8 cellular contexts compared by ENCODE assay signal in the genomic region with DNA sequence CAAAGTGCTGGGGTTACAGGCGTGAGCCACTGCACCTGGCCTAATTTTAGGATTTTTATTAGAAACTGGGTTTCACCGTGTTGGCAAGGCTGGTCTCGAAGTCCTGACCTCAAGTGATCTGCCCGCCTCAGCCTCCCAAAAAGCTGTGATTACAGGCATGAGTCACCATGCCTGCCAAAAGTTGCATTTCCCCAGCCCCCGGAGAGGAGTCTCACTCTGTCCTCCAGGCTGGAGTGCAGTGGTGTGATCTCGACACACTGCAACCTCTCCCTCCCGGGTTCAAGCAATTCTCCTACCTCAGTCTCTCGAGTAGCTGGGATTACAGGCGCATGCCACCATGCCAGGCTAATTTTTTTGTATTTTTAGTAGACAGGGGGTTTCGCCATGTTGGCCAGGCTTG.
A peak's percentile ranks its signal among the peaks of the same experiment; 100 is the strongest.
DNase-seq lines count a peak whose midpoint lies in the region; ATAC-seq and TF ChIP-seq lines count a peak whose summit lies in the region.
"Not testable (repeated sequence)": the region's sequence is repeated elsewhere in the genome, so short reads cannot be mapped to it uniquely, and the experiment has no call there.

No MANE protein-coding gene starts in this region.

- H3K27me3 ChIP-seq in psoas muscle (ENCODE audit: insufficient read depth in 3 of 3, low read length in 2 of 3), result peaks cover 0 to 32% (median 15%) of the 10 kb centered on the region in 3 donors
- H3K27me3 ChIP-seq in vagina, result not testable (repeated sequence)

- H3K4me3 ChIP-seq in coronary artery, result peak overlapping the region; percentile 67
- H3K4me3 ChIP-seq in psoas muscle, result peak overlapping the region; percentile 56
- H3K4me3 ChIP-seq in vagina, result peak overlapping the region; percentile 39 to 45

- DNase-seq in Daoy (ENCODE audit: low read depth) (peak; percentile 53), left ventricle myocardium superior (peak; percentile 22), psoas muscle (peak in 1 of 2 donors; percentile 30)
- not testable (repeated sequence) for DNase-seq in T-cell; activated CD8-positive, alpha-beta T cell treated with anti-CD3 and anti-CD28 coated beads, Interleukin-2, amount 10 ng/mL, durations not matched to agents 7 days and 5 days; coronary artery (ENCODE audit: low spot score); vagina (ENCODE audit: extremely low spot score in 2 of 2)

- CTCF ChIA-PET in T-cell (lab: Charles Lee); activated CD8-positive, alpha-beta T cell treated with anti-CD3 and anti-CD28 coated beads, Interleukin-2, amount 10 ng/mL, durations not matched to agents 7 days and 5 days (lab: Charles Lee): not testable (repeated sequence)

- not testable (repeated sequence) for ATAC-seq in T-cell (replicated peaks in 1 of 4); activated CD8-positive, alpha-beta T cell treated with anti-CD3 and anti-CD28 coated beads, Interleukin-2, amount 10 ng/mL, durations not matched to agents 7 days and 5 days; left ventricle myocardium superior; psoas muscle

- TF ChIP-seq CTCF in coronary artery (IDR thresholded peaks at IDR 0.05); psoas muscle (IDR thresholded peaks at IDR 0.05); vagina (IDR thresholded peaks at IDR 0.05): not testable (repeated sequence)

- peak overlapping the region; percentile 58 to 72 (median 60) for H3K4me3 Mint-ChIP-seq in T-cell
- H3K4me3 Mint-ChIP-seq in activated CD8-positive, alpha-beta T cell treated with anti-CD3 and anti-CD28 coated beads, Interleukin-2, amount 10 ng/mL, durations not matched to agents 7 days and 5 days, result peak overlapping the region; percentile 62
- peak overlapping the region; percentile 68 for H3K4me3 Mint-ChIP-seq in activated naive CD4-positive, alpha-beta T cell treated with anti-CD3 and anti-CD28 coated beads, Interleukin-2, amount 50 U/mL, for 24 hours

- TF ChIP-seq POLR2A in vagina (IDR thresholded peaks at IDR 0.05), result not testable (repeated sequence)

- not testable (repeated sequence) for H3K36me3 ChIP-seq in psoas muscle (ENCODE audit: insufficient read depth in 1 of 2, low read depth in 1 of 2); vagina

- not testable (repeated sequence) for H3K27ac Mint-ChIP-seq in T-cell; activated CD8-positive, alpha-beta T cell treated with anti-CD3 and anti-CD28 coated beads, Interleukin-2, amount 10 ng/mL, durations not matched to agents 7 days and 5 days; activated naive CD4-positive, alpha-beta T cell treated with anti-CD3 and anti-CD28 coated beads, Interleukin-2, amount 50 U/mL, for 24 hours

- H3K4me1 ChIP-seq in psoas muscle, vagina: not testable (repeated sequence)

- 52 to 56% (median 54%) methylated on average over 10 of the region's 10 CpGs for WGBS in psoas muscle, 3 donors

- not testable (repeated sequence) for H3K4me1 Mint-ChIP-seq in T-cell; activated naive CD4-positive, alpha-beta T cell treated with anti-CD3 and anti-CD28 coated beads, Interleukin-2, amount 50 U/mL, for 24 hours
- peaks cover 17% of the 10 kb centered on the region for H3K4me1 Mint-ChIP-seq in activated CD8-positive, alpha-beta T cell treated with anti-CD3 and anti-CD28 coated beads, Interleukin-2, amount 10 ng/mL, durations not matched to agents 7 days and 5 days (ENCODE audit: low read depth)

- intact Hi-C loops in left ventricle myocardium superior (cut with micrococcal nuclease); psoas muscle (cut with DNase I); vagina (cut with DNase I): not testable (repeated sequence)

- H3K27ac ChIP-seq in coronary artery, psoas muscle, vagina: not testable (repeated sequence)

- not testable (repeated sequence) for H3K36me3 Mint-ChIP-seq in T-cell; activated CD8-positive, alpha-beta T cell treated with anti-CD3 and anti-CD28 coated beads, Interleukin-2, amount 10 ng/mL, durations not matched to agents 7 days and 5 days (ENCODE audit: low read depth); activated naive CD4-positive, alpha-beta T cell treated with anti-CD3 and anti-CD28 coated beads, Interleukin-2, amount 50 U/mL, for 24 hours

- not testable (repeated sequence) for H3K9me3 Mint-ChIP-seq in T-cell; activated CD8-positive, alpha-beta T cell treated with anti-CD3 and anti-CD28 coated beads, Interleukin-2, amount 10 ng/mL, durations not matched to agents 7 days and 5 days (ENCODE audit: insufficient read depth); activated naive CD4-positive, alpha-beta T cell treated with anti-CD3 and anti-CD28 coated beads, Interleukin-2, amount 50 U/mL, for 24 hours

- peaks cover 4 to 13% of the 10 kb centered on the region in 2 donors for H3K27me3 Mint-ChIP-seq in T-cell
- H3K27me3 Mint-ChIP-seq in activated CD8-positive, alpha-beta T cell treated with anti-CD3 and anti-CD28 coated beads, Interleukin-2, amount 10 ng/mL, durations not matched to agents 7 days and 5 days (ENCODE audit: low read depth), result peaks cover 20% of the 10 kb centered on the region
- H3K27me3 Mint-ChIP-seq in activated naive CD4-positive, alpha-beta T cell treated with anti-CD3 and anti-CD28 coated beads, Interleukin-2, amount 50 U/mL, for 24 hours, result not testable (repeated sequence)

- POLR2A ChIA-PET in T-cell (lab: Charles Lee); activated CD8-positive, alpha-beta T cell treated with anti-CD3 and anti-CD28 coated beads, Interleukin-2, amount 10 ng/mL, durations not matched to agents 7 days and 5 days (lab: Charles Lee): not testable (repeated sequence)

- not testable (repeated sequence) for H3K9me3 ChIP-seq in psoas muscle, vagina
